Comparison of ENCODE assay signal across 1 cellular context in the genomic region with DNA sequence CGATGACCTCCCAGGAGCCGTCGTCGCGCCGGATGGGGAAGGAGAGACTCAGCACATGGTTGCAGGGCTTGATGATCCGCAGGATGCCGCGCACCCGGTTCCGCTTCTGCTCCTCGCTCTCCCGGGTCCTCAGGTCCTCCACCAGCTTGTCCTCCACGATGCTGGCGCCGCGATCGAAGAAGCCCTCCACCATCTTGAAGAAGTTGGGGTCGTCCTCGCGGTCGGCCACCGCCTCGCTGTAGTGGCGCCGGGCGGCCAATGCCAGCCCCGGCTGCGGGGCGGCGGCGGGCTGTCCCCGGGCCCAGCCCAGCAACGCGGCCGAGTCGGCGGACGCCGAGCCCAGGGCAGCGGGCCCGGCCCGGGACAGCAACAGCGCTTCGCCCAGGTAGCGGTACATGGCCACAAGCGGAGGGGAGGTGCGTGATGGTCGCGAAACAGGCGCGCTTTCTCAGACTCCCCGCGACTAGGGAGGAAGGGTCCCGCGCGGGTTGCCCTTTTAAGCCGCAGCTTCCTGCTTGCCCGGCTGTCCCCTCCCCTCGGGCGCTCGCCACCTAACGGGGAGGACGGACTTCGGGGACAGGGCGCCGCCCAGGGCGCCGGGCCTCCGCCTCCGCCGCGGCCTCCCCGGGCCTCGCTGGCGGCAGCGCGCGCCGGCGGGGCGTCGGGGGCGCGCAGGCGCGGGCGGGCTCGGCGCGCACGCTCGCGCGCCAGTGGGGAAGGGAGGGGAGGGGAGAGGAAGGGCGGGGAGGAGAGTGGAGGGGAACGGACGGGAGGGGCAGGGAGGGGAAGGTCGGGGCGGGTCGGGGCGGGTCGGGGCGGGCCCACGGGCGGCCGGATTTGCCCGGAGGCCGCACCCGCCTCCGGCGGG.
TF ChIP-seq lines count a peak whose summit lies in the region.

A gene (minus strand): TSS at position 471 of the 868 bp plus-strand sequence. CDS start 74 bp downstream, at position 397.
A gene with protein sequence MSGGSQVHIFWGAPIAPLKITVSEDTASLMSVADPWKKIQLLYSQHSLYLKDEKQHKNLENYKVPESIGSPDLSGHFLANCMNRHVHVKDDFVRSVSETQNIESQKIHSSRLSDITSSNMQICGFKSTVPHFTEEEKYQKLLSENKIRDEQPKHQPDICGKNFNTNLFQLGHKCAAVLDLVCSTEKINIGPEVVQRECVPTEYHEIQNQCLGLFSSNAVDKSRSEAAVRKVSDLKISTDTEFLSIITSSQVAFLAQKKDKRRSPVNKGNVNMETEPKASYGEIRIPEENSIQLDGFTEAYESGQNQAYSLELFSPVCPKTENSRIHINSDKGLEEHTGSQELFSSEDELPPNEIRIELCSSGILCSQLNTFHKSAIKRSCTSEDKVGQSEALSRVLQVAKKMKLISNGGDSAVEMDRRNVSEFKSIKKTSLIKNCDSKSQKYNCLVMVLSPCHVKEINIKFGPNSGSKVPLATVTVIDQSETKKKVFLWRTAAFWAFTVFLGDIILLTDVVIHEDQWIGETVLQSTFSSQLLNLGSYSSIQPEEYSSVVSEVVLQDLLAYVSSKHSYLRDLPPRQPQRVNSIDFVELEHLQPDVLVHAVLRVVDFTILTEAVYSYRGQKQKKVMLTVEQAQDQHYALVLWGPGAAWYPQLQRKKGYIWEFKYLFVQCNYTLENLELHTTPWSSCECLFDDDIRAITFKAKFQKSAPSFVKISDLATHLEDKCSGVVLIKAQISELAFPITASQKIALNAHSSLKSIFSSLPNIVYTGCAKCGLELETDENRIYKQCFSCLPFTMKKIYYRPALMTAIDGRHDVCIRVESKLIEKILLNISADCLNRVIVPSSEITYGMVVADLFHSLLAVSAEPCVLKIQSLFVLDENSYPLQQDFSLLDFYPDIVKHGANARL (plus strand): TSS at position 834 of the 868 bp plus-strand sequence. CDS start 56,149 bp downstream, outside the sequence.

TF ChIP-seq in K562, 482 proteins besides CTCF, POLR2A, EP300 and RAD21 (continues in another document):
- TF ChIP-seq RBFOX2 (IDR thresholded peaks at IDR 0.05; ENCODE audit: low read depth, low read length) = peak; percentile 82
- no peak for TF ChIP-seq BDP1 (IDR thresholded peaks at IDR 0.05; ENCODE audit: insufficient read depth, insufficient read length)
- no peak for TF ChIP-seq ZNF316 (IDR thresholded peaks at IDR 0.05)
- TF ChIP-seq, protein P1, sequence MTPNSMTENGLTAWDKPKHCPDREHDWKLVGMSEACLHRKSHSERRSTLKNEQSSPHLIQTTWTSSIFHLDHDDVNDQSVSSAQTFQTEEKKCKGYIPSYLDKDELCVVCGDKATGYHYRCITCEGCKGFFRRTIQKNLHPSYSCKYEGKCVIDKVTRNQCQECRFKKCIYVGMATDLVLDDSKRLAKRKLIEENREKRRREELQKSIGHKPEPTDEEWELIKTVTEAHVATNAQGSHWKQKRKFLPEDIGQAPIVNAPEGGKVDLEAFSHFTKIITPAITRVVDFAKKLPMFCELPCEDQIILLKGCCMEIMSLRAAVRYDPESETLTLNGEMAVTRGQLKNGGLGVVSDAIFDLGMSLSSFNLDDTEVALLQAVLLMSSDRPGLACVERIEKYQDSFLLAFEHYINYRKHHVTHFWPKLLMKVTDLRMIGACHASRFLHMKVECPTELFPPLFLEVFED (CRISPR knock-in tag; conservative IDR thresholded peaks at IDR 0.05) = no peak
- no peak for TF ChIP-seq HEY1 (CRISPR knock-in tag; IDR thresholded peaks at IDR 0.05; ENCODE audit: borderline replicate concordance)
- TF ChIP-seq, protein P2, sequence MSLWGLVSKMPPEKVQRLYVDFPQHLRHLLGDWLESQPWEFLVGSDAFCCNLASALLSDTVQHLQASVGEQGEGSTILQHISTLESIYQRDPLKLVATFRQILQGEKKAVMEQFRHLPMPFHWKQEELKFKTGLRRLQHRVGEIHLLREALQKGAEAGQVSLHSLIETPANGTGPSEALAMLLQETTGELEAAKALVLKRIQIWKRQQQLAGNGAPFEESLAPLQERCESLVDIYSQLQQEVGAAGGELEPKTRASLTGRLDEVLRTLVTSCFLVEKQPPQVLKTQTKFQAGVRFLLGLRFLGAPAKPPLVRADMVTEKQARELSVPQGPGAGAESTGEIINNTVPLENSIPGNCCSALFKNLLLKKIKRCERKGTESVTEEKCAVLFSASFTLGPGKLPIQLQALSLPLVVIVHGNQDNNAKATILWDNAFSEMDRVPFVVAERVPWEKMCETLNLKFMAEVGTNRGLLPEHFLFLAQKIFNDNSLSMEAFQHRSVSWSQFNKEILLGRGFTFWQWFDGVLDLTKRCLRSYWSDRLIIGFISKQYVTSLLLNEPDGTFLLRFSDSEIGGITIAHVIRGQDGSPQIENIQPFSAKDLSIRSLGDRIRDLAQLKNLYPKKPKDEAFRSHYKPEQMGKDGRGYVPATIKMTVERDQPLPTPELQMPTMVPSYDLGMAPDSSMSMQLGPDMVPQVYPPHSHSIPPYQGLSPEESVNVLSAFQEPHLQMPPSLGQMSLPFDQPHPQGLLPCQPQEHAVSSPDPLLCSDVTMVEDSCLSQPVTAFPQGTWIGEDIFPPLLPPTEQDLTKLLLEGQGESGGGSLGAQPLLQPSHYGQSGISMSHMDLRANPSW (CRISPR knock-in tag; IDR thresholded peaks at IDR 0.05) = no peak
- TF ChIP-seq, protein P3, sequence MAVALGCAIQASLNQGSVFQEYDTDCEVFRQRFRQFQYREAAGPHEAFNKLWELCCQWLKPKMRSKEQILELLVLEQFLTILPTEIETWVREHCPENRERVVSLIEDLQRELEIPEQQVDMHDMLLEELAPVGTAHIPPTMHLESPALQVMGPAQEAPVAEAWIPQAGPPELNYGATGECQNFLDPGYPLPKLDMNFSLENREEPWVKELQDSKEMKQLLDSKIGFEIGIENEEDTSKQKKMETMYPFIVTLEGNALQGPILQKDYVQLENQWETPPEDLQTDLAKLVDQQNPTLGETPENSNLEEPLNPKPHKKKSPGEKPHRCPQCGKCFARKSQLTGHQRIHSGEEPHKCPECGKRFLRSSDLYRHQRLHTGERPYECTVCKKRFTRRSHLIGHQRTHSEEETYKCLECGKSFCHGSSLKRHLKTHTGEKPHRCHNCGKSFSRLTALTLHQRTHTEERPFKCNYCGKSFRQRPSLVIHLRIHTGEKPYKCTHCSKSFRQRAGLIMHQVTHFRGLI (CRISPR knock-in tag; IDR thresholded peaks at IDR 0.05) = no peak
- TF ChIP-seq, protein P4, sequence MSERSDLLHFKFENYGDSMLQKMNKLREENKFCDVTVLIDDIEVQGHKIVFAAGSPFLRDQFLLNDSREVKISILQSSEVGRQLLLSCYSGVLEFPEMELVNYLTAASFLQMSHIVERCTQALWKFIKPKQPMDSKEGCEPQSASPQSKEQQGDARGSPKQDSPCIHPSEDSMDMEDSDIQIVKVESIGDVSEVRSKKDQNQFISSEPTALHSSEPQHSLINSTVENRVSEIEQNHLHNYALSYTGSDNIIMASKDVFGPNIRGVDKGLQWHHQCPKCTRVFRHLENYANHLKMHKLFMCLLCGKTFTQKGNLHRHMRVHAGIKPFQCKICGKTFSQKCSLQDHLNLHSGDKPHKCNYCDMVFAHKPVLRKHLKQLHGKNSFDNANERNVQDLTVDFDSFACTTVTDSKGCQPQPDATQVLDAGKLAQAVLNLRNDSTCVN (CRISPR knock-in tag; IDR thresholded peaks at IDR 0.05) = no peak
- no peak for TF ChIP-seq FOXP1 (CRISPR knock-in tag; IDR thresholded peaks at IDR 0.05)
- no peak for TF ChIP-seq SIX5 (IDR thresholded peaks at IDR 0.05; ENCODE audit: borderline replicate concordance in 1 of 2, insufficient read depth in 1 of 2, low read depth in 1 of 2, low read length in 2 of 2)
- TF ChIP-seq, protein P5, sequence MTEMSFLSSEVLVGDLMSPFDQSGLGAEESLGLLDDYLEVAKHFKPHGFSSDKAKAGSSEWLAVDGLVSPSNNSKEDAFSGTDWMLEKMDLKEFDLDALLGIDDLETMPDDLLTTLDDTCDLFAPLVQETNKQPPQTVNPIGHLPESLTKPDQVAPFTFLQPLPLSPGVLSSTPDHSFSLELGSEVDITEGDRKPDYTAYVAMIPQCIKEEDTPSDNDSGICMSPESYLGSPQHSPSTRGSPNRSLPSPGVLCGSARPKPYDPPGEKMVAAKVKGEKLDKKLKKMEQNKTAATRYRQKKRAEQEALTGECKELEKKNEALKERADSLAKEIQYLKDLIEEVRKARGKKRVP (CRISPR knock-in tag; IDR thresholded peaks at IDR 0.05) = no peak
- no peak for TF ChIP-seq DPF2 (IDR thresholded peaks at IDR 0.05)
- TF ChIP-seq JUN (IDR thresholded peaks at IDR 0.05; ENCODE audit: borderline replicate concordance, low read depth, low read length) = no peak
- TF ChIP-seq JUN (CRISPR knock-in tag; IDR thresholded peaks at IDR 0.05; ENCODE audit: borderline replicate concordance) = no peak
- TF ChIP-seq MTA2 (IDR thresholded peaks at IDR 0.05; ENCODE audit: low read depth) = no peak
- no peak for TF ChIP-seq PPARD (CRISPR knock-in tag; IDR thresholded peaks at IDR 0.05)
- peak; percentile 27; the same call in 1 of the 2 replicates for TF ChIP-seq POLR2AphosphoS5 (IDR thresholded peaks at IDR 0.05; ENCODE audit: control insufficient read depth, insufficient read depth, low read depth, low read length)
- no peak for TF ChIP-seq WHSC1 (IDR thresholded peaks at IDR 0.05; ENCODE audit: low read length)
- TF ChIP-seq, protein P6, sequence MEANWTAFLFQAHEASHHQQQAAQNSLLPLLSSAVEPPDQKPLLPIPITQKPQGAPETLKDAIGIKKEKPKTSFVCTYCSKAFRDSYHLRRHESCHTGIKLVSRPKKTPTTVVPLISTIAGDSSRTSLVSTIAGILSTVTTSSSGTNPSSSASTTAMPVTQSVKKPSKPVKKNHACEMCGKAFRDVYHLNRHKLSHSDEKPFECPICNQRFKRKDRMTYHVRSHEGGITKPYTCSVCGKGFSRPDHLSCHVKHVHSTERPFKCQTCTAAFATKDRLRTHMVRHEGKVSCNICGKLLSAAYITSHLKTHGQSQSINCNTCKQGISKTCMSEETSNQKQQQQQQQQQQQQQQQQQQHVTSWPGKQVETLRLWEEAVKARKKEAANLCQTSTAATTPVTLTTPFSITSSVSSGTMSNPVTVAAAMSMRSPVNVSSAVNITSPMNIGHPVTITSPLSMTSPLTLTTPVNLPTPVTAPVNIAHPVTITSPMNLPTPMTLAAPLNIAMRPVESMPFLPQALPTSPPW (CRISPR knock-in tag; IDR thresholded peaks at IDR 0.05) = peak; percentile 86; the same call in 1 of the 2 replicates
- no peak for TF ChIP-seq KAT8 (IDR thresholded peaks at IDR 0.05; ENCODE audit: low read depth)
- TF ChIP-seq SNIP1 (IDR thresholded peaks at IDR 0.05; ENCODE audit: low read depth) = peak; percentile 92
- TF ChIP-seq PTBP1 (IDR thresholded peaks at IDR 0.05; ENCODE audit: low read depth, low read length) = no peak
- no peak for TF ChIP-seq RUNX1 (IDR thresholded peaks at IDR 0.05; ENCODE audit: low read depth)
- TF ChIP-seq, protein P7, sequence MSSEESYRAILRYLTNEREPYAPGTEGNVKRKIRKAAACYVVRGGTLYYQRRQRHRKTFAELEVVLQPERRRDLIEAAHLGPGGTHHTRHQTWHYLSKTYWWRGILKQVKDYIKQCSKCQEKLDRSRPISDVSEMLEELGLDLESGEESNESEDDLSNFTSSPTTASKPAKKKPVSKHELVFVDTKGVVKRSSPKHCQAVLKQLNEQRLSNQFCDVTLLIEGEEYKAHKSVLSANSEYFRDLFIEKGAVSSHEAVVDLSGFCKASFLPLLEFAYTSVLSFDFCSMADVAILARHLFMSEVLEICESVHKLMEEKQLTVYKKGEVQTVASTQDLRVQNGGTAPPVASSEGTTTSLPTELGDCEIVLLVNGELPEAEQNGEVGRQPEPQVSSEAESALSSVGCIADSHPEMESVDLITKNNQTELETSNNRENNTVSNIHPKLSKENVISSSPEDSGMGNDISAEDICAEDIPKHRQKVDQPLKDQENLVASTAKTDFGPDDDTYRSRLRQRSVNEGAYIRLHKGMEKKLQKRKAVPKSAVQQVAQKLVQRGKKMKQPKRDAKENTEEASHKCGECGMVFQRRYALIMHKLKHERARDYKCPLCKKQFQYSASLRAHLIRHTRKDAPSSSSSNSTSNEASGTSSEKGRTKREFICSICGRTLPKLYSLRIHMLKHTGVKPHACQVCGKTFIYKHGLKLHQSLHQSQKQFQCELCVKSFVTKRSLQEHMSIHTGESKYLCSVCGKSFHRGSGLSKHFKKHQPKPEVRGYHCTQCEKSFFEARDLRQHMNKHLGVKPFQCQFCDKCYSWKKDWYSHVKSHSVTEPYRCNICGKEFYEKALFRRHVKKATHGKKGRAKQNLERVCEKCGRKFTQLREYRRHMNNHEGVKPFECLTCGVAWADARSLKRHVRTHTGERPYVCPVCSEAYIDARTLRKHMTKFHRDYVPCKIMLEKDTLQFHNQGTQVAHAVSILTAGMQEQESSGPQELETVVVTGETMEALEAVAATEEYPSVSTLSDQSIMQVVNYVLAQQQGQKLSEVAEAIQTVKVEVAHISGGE (CRISPR knock-in tag; IDR thresholded peaks at IDR 0.05) = peak in 1 of 3 experiments; percentile 77; a peak in 2 of 6 replicates
- TF ChIP-seq PCBP2 (IDR thresholded peaks at IDR 0.05; ENCODE audit: low read depth, low read length, poor library complexity, severe bottlenecking) = no peak
- TF ChIP-seq, protein P8, sequence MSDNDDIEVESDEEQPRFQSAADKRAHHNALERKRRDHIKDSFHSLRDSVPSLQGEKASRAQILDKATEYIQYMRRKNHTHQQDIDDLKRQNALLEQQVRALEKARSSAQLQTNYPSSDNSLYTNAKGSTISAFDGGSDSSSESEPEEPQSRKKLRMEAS (CRISPR knock-in tag; IDR thresholded peaks at IDR 0.05) = peak; percentile 53; the same call in 1 of the 2 replicates
- no peak for TF ChIP-seq HDAC1 (IDR thresholded peaks at IDR 0.05)
- no peak for TF ChIP-seq MED1 (CRISPR knock-in tag; IDR thresholded peaks at IDR 0.05; ENCODE audit: borderline replicate concordance)
- no peak for TF ChIP-seq NCOA1 (IDR thresholded peaks at IDR 0.05; ENCODE audit: low read depth)
- no peak for TF ChIP-seq ZSCAN29 (IDR thresholded peaks at IDR 0.05)
- TF ChIP-seq ZNF589 (CRISPR knock-in tag; IDR thresholded peaks at IDR 0.05; ENCODE audit: low read depth) = 0 out of 2 replicates have a peak, but pooled peaks have one; percentile 23
- no peak for TF ChIP-seq GATAD2A (IDR thresholded peaks at IDR 0.05)
- no peak for TF ChIP-seq EGR1 (conservative IDR thresholded peaks at IDR 0.05)
- TF ChIP-seq SMAD3 (CRISPR knock-in tag; conservative IDR thresholded peaks at IDR 0.05) = no peak
- TF ChIP-seq FOXJ2 (tag; IDR thresholded peaks at IDR 0.05) = no peak
- TF ChIP-seq U2AF2 (optimal IDR thresholded peaks at IDR 0.05; ENCODE audit: low read depth, low read length) = no peak
- TF ChIP-seq RFX1 (IDR thresholded peaks at IDR 0.05) = no peak
- no peak for TF ChIP-seq CREBBP (IDR thresholded peaks at IDR 0.05; ENCODE audit: low read depth, low read length)
- TF ChIP-seq, protein P9, sequence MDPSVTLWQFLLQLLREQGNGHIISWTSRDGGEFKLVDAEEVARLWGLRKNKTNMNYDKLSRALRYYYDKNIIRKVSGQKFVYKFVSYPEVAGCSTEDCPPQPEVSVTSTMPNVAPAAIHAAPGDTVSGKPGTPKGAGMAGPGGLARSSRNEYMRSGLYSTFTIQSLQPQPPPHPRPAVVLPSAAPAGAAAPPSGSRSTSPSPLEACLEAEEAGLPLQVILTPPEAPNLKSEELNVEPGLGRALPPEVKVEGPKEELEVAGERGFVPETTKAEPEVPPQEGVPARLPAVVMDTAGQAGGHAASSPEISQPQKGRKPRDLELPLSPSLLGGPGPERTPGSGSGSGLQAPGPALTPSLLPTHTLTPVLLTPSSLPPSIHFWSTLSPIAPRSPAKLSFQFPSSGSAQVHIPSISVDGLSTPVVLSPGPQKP (CRISPR knock-in tag; IDR thresholded peaks at IDR 0.05) = no peak
- no peak for TF ChIP-seq ZNF561 (CRISPR knock-in tag; conservative IDR thresholded peaks at IDR 0.05)
- no peak; the same call in 1 of the 2 replicates for TF ChIP-seq SMARCE1 (IDR thresholded peaks at IDR 0.05)
- TF ChIP-seq COPS2 (conservative IDR thresholded peaks at IDR 0.05) = no peak
- TF ChIP-seq SPI1 (IDR thresholded peaks at IDR 0.05; ENCODE audit: borderline replicate concordance, low read depth, low read length) = no peak
- no peak for TF ChIP-seq RAD51 (IDR thresholded peaks at IDR 0.05; ENCODE audit: borderline replicate concordance, low read depth)
- TF ChIP-seq RHOXF2B (CRISPR knock-in tag; conservative IDR thresholded peaks at IDR 0.05) = no peak
- no peak for TF ChIP-seq SRSF3 (IDR thresholded peaks at IDR 0.05; ENCODE audit: insufficient read depth, low read length)
